In genomic region chr2:100820346-100821254, GRCh38 we compare ENCODE assay signal across 1 cellular context.
A peak's percentile ranks its signal among the peaks of the same experiment; 100 is the strongest.
TF ChIP-seq lines count a peak whose summit lies in the region.

No MANE protein-coding gene starts in this region.

TF ChIP-seq in HepG2, 621 proteins besides CTCF, POLR2A, EP300 and RAD21 (continued from another document and continues in another):
- TF ChIP-seq HNF1B (CRISPR knock-in tag; IDR thresholded peaks at IDR 0.05) = no peak
- peak; percentile 67; the same call in 1 of the 2 replicates for TF ChIP-seq UBTF (CRISPR knock-in tag; IDR thresholded peaks at IDR 0.05)
- peak; percentile 55; the same call in 1 of the 2 replicates for TF ChIP-seq SRY (CRISPR knock-in tag; IDR thresholded peaks at IDR 0.05)
- no peak for TF ChIP-seq MTF1 (CRISPR knock-in tag; IDR thresholded peaks at IDR 0.05)
- TF ChIP-seq ELF3 (CRISPR knock-in tag; IDR thresholded peaks at IDR 0.05) = no peak
- TF ChIP-seq NKX3-1 (CRISPR knock-in tag; IDR thresholded peaks at IDR 0.05) = peak; percentile 59; the same call in 1 of the 2 replicates
- peak; percentile 27; the same call in 1 of the 2 replicates for TF ChIP-seq E2F1 (CRISPR knock-in tag; IDR thresholded peaks at IDR 0.05)
- TF ChIP-seq ZNF720 (CRISPR knock-in tag; IDR thresholded peaks at IDR 0.05) = no peak
- TF ChIP-seq HMGXB3 (CRISPR knock-in tag; IDR thresholded peaks at IDR 0.05; ENCODE audit: borderline replicate concordance) = no peak
- TF ChIP-seq POLR2G (IDR thresholded peaks at IDR 0.05; ENCODE audit: low read depth, low read length) = no peak; the same call in 1 of the 2 replicates
- TF ChIP-seq ZNF512B (CRISPR knock-in tag; IDR thresholded peaks at IDR 0.05; ENCODE audit: borderline replicate concordance) = peak; percentile 75; the same call in 1 of the 2 replicates
- no peak for TF ChIP-seq FOXM1 (CRISPR knock-in tag; IDR thresholded peaks at IDR 0.05)
- TF ChIP-seq SMAD9 (CRISPR knock-in tag; IDR thresholded peaks at IDR 0.05) = no peak
- TF ChIP-seq ZNF550 (CRISPR knock-in tag; IDR thresholded peaks at IDR 0.05; ENCODE audit: borderline replicate concordance) = 0 out of 2 replicates have a peak, but pooled peaks have one; percentile 16
- peak; percentile 43; the same call in 1 of the 2 replicates for TF ChIP-seq SIN3A (IDR thresholded peaks at IDR 0.05; ENCODE audit: borderline replicate concordance, low read depth, low read length)
- no peak for TF ChIP-seq ZNF557 (CRISPR knock-in tag; IDR thresholded peaks at IDR 0.05)
- no peak for TF ChIP-seq ZGPAT (CRISPR knock-in tag; IDR thresholded peaks at IDR 0.05)
- no peak for TF ChIP-seq ZNF317 (CRISPR knock-in tag; IDR thresholded peaks at IDR 0.05)
- TF ChIP-seq PHF8 (CRISPR knock-in tag; IDR thresholded peaks at IDR 0.05) = peak; percentile 56
- TF ChIP-seq KDM6A (CRISPR knock-in tag; IDR thresholded peaks at IDR 0.05; ENCODE audit: low read depth) = no peak
- peak; percentile 75 for TF ChIP-seq ZNF235 (CRISPR knock-in tag; IDR thresholded peaks at IDR 0.05; ENCODE audit: borderline replicate concordance)
- TF ChIP-seq SKIL (CRISPR knock-in tag; IDR thresholded peaks at IDR 0.05; ENCODE audit: borderline replicate concordance) = no peak
- peak; percentile 70 for TF ChIP-seq POGK (CRISPR knock-in tag; conservative IDR thresholded peaks at IDR 0.05)
- TF ChIP-seq ZBTB43 (CRISPR knock-in tag; conservative IDR thresholded peaks at IDR 0.05) = no peak; the same call in 1 of the 2 replicates
- TF ChIP-seq ZNF781 (CRISPR knock-in tag; IDR thresholded peaks at IDR 0.05; ENCODE audit: borderline replicate concordance, not compliant biosample characterization) = no peak
- peak; percentile 75; the same call in 1 of the 2 replicates for TF ChIP-seq NR1H2 (CRISPR knock-in tag; IDR thresholded peaks at IDR 0.05; ENCODE audit: borderline replicate concordance, low read depth)
- TF ChIP-seq ZHX1 (CRISPR knock-in tag; IDR thresholded peaks at IDR 0.05; ENCODE audit: low read depth) = 0 out of 2 replicates have a peak, but pooled peaks have one; percentile 18
- no peak for TF ChIP-seq ZNF605 (CRISPR knock-in tag; IDR thresholded peaks at IDR 0.05)
- peak; percentile 45 for TF ChIP-seq ASH2L (IDR thresholded peaks at IDR 0.05; ENCODE audit: insufficient read length, low read depth, low read length)
